ENCODE assay signal across 22 cellular contexts in genomic region chr3:3192481-3192764, GRCh38. TPM values are rescaled to one million over a fixed set of nuclear protein-coding genes. Genes with fewer than 3 reads are reported as not detected.
DNase-seq lines count a peak whose midpoint lies in the region; ATAC-seq and TF ChIP-seq lines count a peak whose summit lies in the region.
"Had no signal": no experiment of that assay in that cellular context is flagged by ENCODE, and none has a peak within 500 bp of the region (broad histone marks: within the 10 kb centered on the region; RNA-seq: fewer than 3 reads in every experiment).

No MANE protein-coding gene starts in this region.

- peak overlapping the region; percentile 49 for H3K27ac Mint-ChIP-seq in activated CD4-positive, alpha-beta T cell treated with anti-CD3 and anti-CD28 coated beads, Interleukin-2, amount 10 ng/mL, durations not matched to agents 24 days and 14 days
- peak overlapping the region; percentile 83 to 93 (median 89) for H3K27ac Mint-ChIP-seq in CD4-positive, alpha-beta memory T cell
- peak overlapping the region; percentile 81 for H3K27ac Mint-ChIP-seq in activated CD8-positive, alpha-beta T cell treated with anti-CD3 and anti-CD28 coated beads for 36 hours
- H3K27ac Mint-ChIP-seq in immature natural killer cell = peak overlapping the region; percentile 71 to 91 (median 84)
- no peak overlapping the region for H3K27ac Mint-ChIP-seq in activated T-helper 1 cell treated with anti-CD3 and anti-CD28 coated beads, Interleukin-12 subunit alpha, Interleukin-12 subunit beta, Interleukin-2, Interleukin-4 antibody, amounts not matched to agents 30 ng/mL and 10 ng/mL and 1 ng/mL, durations not matched to agents 14 hours and 24 hours and 36 hours
- H3K27ac Mint-ChIP-seq: memory B cell, nephron had no signal

- H3K4me3 Mint-ChIP-seq in activated CD4-positive, alpha-beta T cell treated with anti-CD3 and anti-CD28 coated beads, Interleukin-2, amount 10 ng/mL, durations not matched to agents 24 days and 14 days = peak overlapping the region; percentile 52
- H3K4me3 Mint-ChIP-seq in CD4-positive, alpha-beta memory T cell = peak overlapping the region; percentile 36 to 86 (median 78)
- H3K4me3 Mint-ChIP-seq in activated CD8-positive, alpha-beta T cell treated with anti-CD3 and anti-CD28 coated beads for 36 hours = peak overlapping the region; percentile 1
- peak overlapping the region; percentile 72 to 82 (median 74) for H3K4me3 Mint-ChIP-seq in immature natural killer cell
- H3K4me3 Mint-ChIP-seq in activated T-helper 1 cell treated with anti-CD3 and anti-CD28 coated beads, Interleukin-12 subunit alpha, Interleukin-12 subunit beta, Interleukin-2, Interleukin-4 antibody, amounts not matched to agents 30 ng/mL and 10 ng/mL and 1 ng/mL, durations not matched to agents 14 hours and 24 hours and 36 hours = no peak overlapping the region
- H3K4me3 Mint-ChIP-seq: memory B cell, nephron had no signal

- H3K36me3 ChIP-seq in CD4-positive, alpha-beta memory T cell (ENCODE audit: insufficient read depth, low read length) = no peaks in the 10 kb centered on the region
- H3K36me3 ChIP-seq: pancreas, sigmoid colon, vagina had no signal

- H3K27me3 ChIP-seq in CD4-positive, alpha-beta memory T cell (ENCODE audit: insufficient read depth, low read length) = no peaks in the 10 kb centered on the region
- H3K27me3 ChIP-seq: pancreas, sigmoid colon, vagina had no signal

- H3K9me3 ChIP-seq in CD4-positive, alpha-beta memory T cell (ENCODE audit: control insufficient read depth in 1 of 2, low read length in 2 of 2) = no peaks in the 10 kb centered on the region
- H3K9me3 ChIP-seq: pancreas, vagina had no signal

- peaks cover 9% of the 10 kb centered on the region for H3K27me3 Mint-ChIP-seq in activated CD4-positive, alpha-beta T cell treated with anti-CD3 and anti-CD28 coated beads, Interleukin-2, amount 10 ng/mL, durations not matched to agents 24 days and 14 days
- H3K27me3 Mint-ChIP-seq in CD4-positive, alpha-beta memory T cell = no peaks in the 10 kb centered on the region
- H3K27me3 Mint-ChIP-seq in activated CD8-positive, alpha-beta T cell treated with anti-CD3 and anti-CD28 coated beads for 36 hours = no peaks in the 10 kb centered on the region
- peaks cover 0 to 4% (median 2%) of the 10 kb centered on the region in 3 donors for H3K27me3 Mint-ChIP-seq in immature natural killer cell (ENCODE audit: low read depth in 3 of 3)
- H3K27me3 Mint-ChIP-seq in activated T-helper 1 cell treated with anti-CD3 and anti-CD28 coated beads, Interleukin-12 subunit alpha, Interleukin-12 subunit beta, Interleukin-2, Interleukin-4 antibody, amounts not matched to agents 30 ng/mL and 10 ng/mL and 1 ng/mL, durations not matched to agents 14 hours and 24 hours and 36 hours (ENCODE audit: insufficient read depth) = peaks cover 2% of the 10 kb centered on the region

- H3K4me1 ChIP-seq in CD4-positive, alpha-beta memory T cell (ENCODE audit: insufficient read depth, low read length) = peaks cover 47% of the 10 kb centered on the region
- H3K4me1 ChIP-seq: pancreas, sigmoid colon, vagina had no signal

- intact Hi-C loops in activated CD4-positive, alpha-beta T cell treated with anti-CD3 and anti-CD28 coated beads, Interleukin-2, amount 10 ng/mL, durations not matched to agents 24 days and 14 days (cut with micrococcal nuclease) = no loop called here
- intact Hi-C loops in CD4-positive, alpha-beta memory T cell (cut with micrococcal nuclease) = loop anchor here (1.0 kb wide), 1 partner anchor 13 kb away; the partner anchor contains the start of gene CRBN
- intact Hi-C loops in activated CD8-positive, alpha-beta T cell treated with anti-CD3 and anti-CD28 coated beads for 36 hours (cut with micrococcal nuclease) = no loop called here
- intact Hi-C loops in activated T-helper 1 cell treated with anti-CD3 and anti-CD28 coated beads, Interleukin-12 subunit alpha, Interleukin-12 subunit beta, Interleukin-2, Interleukin-4 antibody, amounts not matched to agents 30 ng/mL and 10 ng/mL and 1 ng/mL, durations not matched to agents 14 hours and 24 hours and 36 hours (cut with micrococcal nuclease) = no loop called here

- POLR2A ChIA-PET in CD4-positive, alpha-beta memory T cell (lab: Charles Lee; ENCODE audit: partially characterized antibody) = interaction anchor here (1.2 to 3.9 kb wide), 6 partner anchors 8 to 1301 kb away, joined by 3 to 26 read pairs (median 8); partner anchors contain the start of genes CRBN, ITPR1 and TRNT1
- POLR2A ChIA-PET in activated CD8-positive, alpha-beta T cell treated with anti-CD3 and anti-CD28 coated beads for 36 hours (lab: Charles Lee) = interaction anchor here (1.1 kb wide), 1 partner anchor 8 kb away, joined by 4 read pairs; no protein-coding TSS in a partner anchor

- CTCF ChIA-PET in CD4-positive, alpha-beta memory T cell (lab: Charles Lee; ENCODE audit: partially characterized antibody) = interaction anchor here (1.0 to 9.3 kb wide), 6 partner anchors 9 to 38 kb away, joined by 3 to 90 read pairs (median 20); partner anchors contain the start of gene CRBN
- CTCF ChIA-PET in activated CD8-positive, alpha-beta T cell treated with anti-CD3 and anti-CD28 coated beads for 36 hours (lab: Charles Lee) = interaction anchor here (1.4 to 4.1 kb wide), 3 partner anchors 9 to 15 kb away, joined by 4 to 22 read pairs (median 6); partner anchors contain the start of gene CRBN

- H3K9me3 Mint-ChIP-seq in activated CD4-positive, alpha-beta T cell treated with anti-CD3 and anti-CD28 coated beads, Interleukin-2, amount 10 ng/mL, durations not matched to agents 24 days and 14 days = no peaks in the 10 kb centered on the region
- peaks cover 0 to 4% (median 0%) of the 10 kb centered on the region in 8 donors for H3K9me3 Mint-ChIP-seq in CD4-positive, alpha-beta memory T cell
- H3K9me3 Mint-ChIP-seq in activated CD8-positive, alpha-beta T cell treated with anti-CD3 and anti-CD28 coated beads for 36 hours = no peaks in the 10 kb centered on the region
- no peaks in the 10 kb centered on the region for H3K9me3 Mint-ChIP-seq in immature natural killer cell
- no peaks in the 10 kb centered on the region for H3K9me3 Mint-ChIP-seq in activated T-helper 1 cell treated with anti-CD3 and anti-CD28 coated beads, Interleukin-12 subunit alpha, Interleukin-12 subunit beta, Interleukin-2, Interleukin-4 antibody, amounts not matched to agents 30 ng/mL and 10 ng/mL and 1 ng/mL, durations not matched to agents 14 hours and 24 hours and 36 hours
- H3K9me3 Mint-ChIP-seq: activated naive CD4-positive, alpha-beta T cell treated with anti-CD3 and anti-CD28 coated beads, Interleukin-2, amount 50 U/mL, for 72 hours had no signal

- H3K4me3 ChIP-seq in CD4-positive, alpha-beta memory T cell (ENCODE audit: low read length in 2 of 2) = peak overlapping the region in 1 of 2 donors; percentile 44
- H3K4me3 ChIP-seq: GM12878, pancreas, sigmoid colon, vagina had no signal

- no peak for TF ChIP-seq CTCF in activated CD8-positive, alpha-beta T cell treated with anti-CD3 and anti-CD28 coated beads for 36 hours (IDR thresholded peaks at IDR 0.05)

- ATAC-seq in activated CD8-positive, alpha-beta T cell treated with anti-CD3 and anti-CD28 coated beads for 36 hours = no peak
- ATAC-seq: GM12878, Right ventricle myocardium inferior had no signal

- H3K36me3 Mint-ChIP-seq in activated CD4-positive, alpha-beta T cell treated with anti-CD3 and anti-CD28 coated beads, Interleukin-2, amount 10 ng/mL, durations not matched to agents 24 days and 14 days (ENCODE audit: low read depth) = no peaks in the 10 kb centered on the region
- no peaks in the 10 kb centered on the region for H3K36me3 Mint-ChIP-seq in CD4-positive, alpha-beta memory T cell
- no peaks in the 10 kb centered on the region for H3K36me3 Mint-ChIP-seq in activated CD8-positive, alpha-beta T cell treated with anti-CD3 and anti-CD28 coated beads for 36 hours (ENCODE audit: low read depth)
- H3K36me3 Mint-ChIP-seq in immature natural killer cell = no peaks in the 10 kb centered on the region
- no peaks in the 10 kb centered on the region for H3K36me3 Mint-ChIP-seq in activated T-helper 1 cell treated with anti-CD3 and anti-CD28 coated beads, Interleukin-12 subunit alpha, Interleukin-12 subunit beta, Interleukin-2, Interleukin-4 antibody, amounts not matched to agents 30 ng/mL and 10 ng/mL and 1 ng/mL, durations not matched to agents 14 hours and 24 hours and 36 hours (ENCODE audit: low read depth)
- H3K36me3 Mint-ChIP-seq: activated naive CD4-positive, alpha-beta T cell treated with anti-CD3 and anti-CD28 coated beads, Interleukin-2, amount 50 U/mL, for 72 hours; memory B cell had no signal

- DNase-seq in activated CD4-positive, alpha-beta T cell treated with anti-CD3 and anti-CD28 coated beads, Interleukin-2, amount 10 ng/mL, durations not matched to agents 24 days and 14 days = no peak
- no peak for DNase-seq in activated CD4-positive, alpha-beta T cell treated with anti-CD3 and anti-CD28 coated beads, Interleukin-2, amount 50 U/mL, for 1 hour
- no peak for DNase-seq in CD4-positive, alpha-beta memory T cell
- DNase-seq in activated CD8-positive, alpha-beta T cell treated with anti-CD3 and anti-CD28 coated beads for 36 hours = no peak
- DNase-seq in immature natural killer cell (no peak), NCI-H82 (lab: John Stamatoyannopoulos, UW) (no peak)
- no peak for DNase-seq in activated effector memory CD4-positive, alpha-beta T cell treated with Interleukin-2 at 50 U/mL for 16 hours
- no peak for DNase-seq in activated T-helper 1 cell treated with anti-CD3 and anti-CD28 coated beads, Interleukin-12 subunit alpha, Interleukin-12 subunit beta, Interleukin-2, Interleukin-4 antibody, amounts not matched to agents 30 ng/mL and 10 ng/mL and 1 ng/mL, durations not matched to agents 14 hours and 24 hours and 36 hours (ENCODE audit: low spot score)
- DNase-seq: ACHN, IMR-90, MM.1S, NCI-H146, NCI-H69, pancreas, sigmoid colon, SW 1271 had no signal

- H3K27ac ChIP-seq in CD4-positive, alpha-beta memory T cell (ENCODE audit: low read depth, low read length) = peak overlapping the region; percentile 49
- H3K27ac ChIP-seq: pancreas, sigmoid colon, vagina had no signal

- H3K4me1 Mint-ChIP-seq in activated CD4-positive, alpha-beta T cell treated with anti-CD3 and anti-CD28 coated beads, Interleukin-2, amount 10 ng/mL, durations not matched to agents 24 days and 14 days = peaks cover 21% of the 10 kb centered on the region
- H3K4me1 Mint-ChIP-seq in CD4-positive, alpha-beta memory T cell = peaks cover 43 to 77% (median 59%) of the 10 kb centered on the region in 4 donors
- peaks cover 30% of the 10 kb centered on the region for H3K4me1 Mint-ChIP-seq in activated CD8-positive, alpha-beta T cell treated with anti-CD3 and anti-CD28 coated beads for 36 hours (ENCODE audit: low read depth)
- peaks cover 36 to 47% of the 10 kb centered on the region in 2 donors for H3K4me1 Mint-ChIP-seq in immature natural killer cell
- H3K4me1 Mint-ChIP-seq in activated T-helper 1 cell treated with anti-CD3 and anti-CD28 coated beads, Interleukin-12 subunit alpha, Interleukin-12 subunit beta, Interleukin-2, Interleukin-4 antibody, amounts not matched to agents 30 ng/mL and 10 ng/mL and 1 ng/mL, durations not matched to agents 14 hours and 24 hours and 36 hours (ENCODE audit: low read depth) = peaks cover 15% of the 10 kb centered on the region
- H3K4me1 Mint-ChIP-seq: memory B cell had no signal

RNA-seq across cellular contexts. Expression of gene CRBN, which starts 12.9 kb away (rescaled TPM):
- total RNA-seq in activated CD4-positive, alpha-beta T cell treated with anti-CD3 and anti-CD28 coated beads, Interleukin-2, amount 10 ng/mL, durations not matched to agents 24 days and 14 days = 37.0 and 40.0 TPM in 2 replicates
- total RNA-seq in CD4-positive, alpha-beta memory T cell = 100 to 1,000 TPM; 150 to 162 TPM
- polyA plus RNA-seq in CD4-positive, alpha-beta memory T cell = 100 to 1,000 TPM; 194 to 235 TPM
- total RNA-seq in activated CD8-positive, alpha-beta T cell treated with anti-CD3 and anti-CD28 coated beads for 36 hours = 10 to 100 TPM; 33.7 to 35.0 TPM
- 100 to 1,000 TPM; 171 to 176 (median 174) TPM for polyA plus RNA-seq in immature natural killer cell
- total RNA-seq in activated T-helper 1 cell treated with anti-CD3 and anti-CD28 coated beads, Interleukin-12 subunit alpha, Interleukin-12 subunit beta, Interleukin-2, Interleukin-4 antibody, amounts not matched to agents 30 ng/mL and 10 ng/mL and 1 ng/mL, durations not matched to agents 14 hours and 24 hours and 36 hours = 36.8 and 42.5 TPM in 2 replicates
